15 cellular contexts compared by ENCODE assay signal in genomic region chr20:1215386-1216170, GRCh38. TPM values are rescaled to one million over a fixed set of nuclear protein-coding genes. Genes with fewer than 3 reads are reported as not detected.
DNase-seq lines count a peak whose midpoint lies in the region; FAIRE-seq and TF ChIP-seq lines count a peak whose summit lies in the region.
"Had no signal": no experiment of that assay in that cellular context is flagged by ENCODE, and none has a peak within 500 bp of the region (broad histone marks: within the 10 kb centered on the region; RNA-seq: fewer than 3 reads in every experiment).

No MANE protein-coding gene starts in this region.

- no peaks in the 10 kb centered on the region for H3K36me3 Mint-ChIP-seq in T-helper 1 cell treated with Interleukin-12 subunit alpha and Interleukin-12 subunit beta and Interleukin-4 antibody, amounts not matched to agents 30 μg/mL and 1 μg/mL, for 36 hours (ENCODE audit: low read depth)
- H3K36me3 Mint-ChIP-seq: natural killer cell treated with Interleukin-12 subunit alpha and Interleukin-12 subunit beta and Interleukin-15 and Interleukin-18, amount 100 ng/mL, for 72 hours had no signal

- H3K27me3 Mint-ChIP-seq in T-helper 1 cell treated with Interleukin-12 subunit alpha and Interleukin-12 subunit beta and Interleukin-4 antibody, amounts not matched to agents 30 μg/mL and 1 μg/mL, for 36 hours (ENCODE audit: low read depth): peaks cover 42% of the 10 kb centered on the region

- TF ChIP-seq EP300 in sigmoid colon (IDR thresholded peaks at IDR 0.05): no peak

- H3K4me3 Mint-ChIP-seq in T-helper 1 cell treated with Interleukin-12 subunit alpha and Interleukin-12 subunit beta and Interleukin-4 antibody, amounts not matched to agents 30 μg/mL and 1 μg/mL, for 36 hours: peak overlapping the region; percentile 55
- H3K4me3 Mint-ChIP-seq: natural killer cell treated with Interleukin-12 subunit alpha and Interleukin-12 subunit beta and Interleukin-15 and Interleukin-18, amount 100 ng/mL, for 72 hours had no signal

- peaks cover 0 to 8% (median 7%) of the 10 kb centered on the region in 4 donors for H3K4me1 ChIP-seq in sigmoid colon

- no peaks in the 10 kb centered on the region for H3K9me3 Mint-ChIP-seq in T-helper 1 cell treated with Interleukin-12 subunit alpha and Interleukin-12 subunit beta and Interleukin-4 antibody, amounts not matched to agents 30 μg/mL and 1 μg/mL, for 36 hours
- H3K9me3 Mint-ChIP-seq: natural killer cell treated with Interleukin-12 subunit alpha and Interleukin-12 subunit beta and Interleukin-15 and Interleukin-18, amount 100 ng/mL, for 72 hours had no signal

- H3K27me3 ChIP-seq in sigmoid colon: peaks cover 0 to 12% (median 5%) of the 10 kb centered on the region in 3 donors

- 58 to 62% methylated on average over 11 of the region's 11 CpGs for WGBS in sigmoid colon, 2 donors

- H3K4me1 Mint-ChIP-seq in T-helper 1 cell treated with Interleukin-12 subunit alpha and Interleukin-12 subunit beta and Interleukin-4 antibody, amounts not matched to agents 30 μg/mL and 1 μg/mL, for 36 hours (ENCODE audit: low read depth): peaks cover 22% of the 10 kb centered on the region

- TF ChIP-seq POLR2A in GM12891 (IDR thresholded peaks at IDR 0.05; ENCODE audit: low read depth, low read length) (no peak), sigmoid colon (IDR thresholded peaks at IDR 0.05) (no peak)

- intact Hi-C loops in posterior vena cava (cut with DNase I): no loop called here
- intact Hi-C loops in sigmoid colon (cut with DNase I): loop anchor here (10.0 kb wide), 1 partner anchor 261 kb away; no protein-coding TSS in a partner anchor

- no peaks in the 10 kb centered on the region for H3K36me3 ChIP-seq in sigmoid colon

- H3K4me3 ChIP-seq in sigmoid colon: no peak overlapping the region

- FAIRE-seq in GM12891 (lab: Jason Lieb, UNC): peak; percentile 23
- FAIRE-seq: astrocyte had no signal

- H3K27ac ChIP-seq in sigmoid colon: no peak overlapping the region

- no peaks in the 10 kb centered on the region for H3K9me3 ChIP-seq in sigmoid colon

- H3K27ac Mint-ChIP-seq in T-helper 1 cell treated with Interleukin-12 subunit alpha and Interleukin-12 subunit beta and Interleukin-4 antibody, amounts not matched to agents 30 μg/mL and 1 μg/mL, for 36 hours: peak overlapping the region; percentile 85
- H3K27ac Mint-ChIP-seq: natural killer cell treated with Interleukin-12 subunit alpha and Interleukin-12 subunit beta and Interleukin-15 and Interleukin-18, amount 100 ng/mL, for 72 hours had no signal

- TF ChIP-seq CTCF in sigmoid colon (IDR thresholded peaks at IDR 0.05): no peak

- no peak for DNase-seq in GM12891 (ENCODE audit: insufficient read length, low spot score)
- peak; percentile 70 for DNase-seq in activated naive CD4-positive, alpha-beta T cell treated with anti-CD3 and anti-CD28 coated beads, Interleukin-2, amount 50 U/mL, for 16 hours
- DNase-seq in stimulated activated CD4-positive, alpha-beta T cell treated with anti-CD3 and anti-CD28 coated beads, Interleukin-4, amount 100 ng/mL, for 1 hour: peak; percentile 59
- DNase-seq in posterior vena cava (ENCODE audit: low spot score): no peak
- DNase-seq in sigmoid colon: no peak
- DNase-seq in hypothalamus (lab: John Stamatoyannopoulos, UW): no peak
- no peak for DNase-seq in mesenteric fat pad (ENCODE audit: low spot score)
- DNase-seq: effector memory CD4-positive, alpha-beta T cell; left colon; NCI-H1092; NCI-H524 had no signal

TF ChIP-seq in GM12891, 5 proteins besides CTCF, POLR2A, EP300 and RAD21:
- TF ChIP-seq POLR2AphosphoS5 (IDR thresholded peaks at IDR 0.05; ENCODE audit: low read depth, low read length) (no peak), POU2F2 (IDR thresholded peaks at IDR 0.05; ENCODE audit: low read depth, low read length) (no peak), PAX5 (IDR thresholded peaks at IDR 0.05; ENCODE audit: insufficient read depth, low read length, severe bottlenecking) (no peak), TAF1 (IDR thresholded peaks at IDR 0.05; ENCODE audit: low read depth, low read length) (no peak), SPI1 (IDR thresholded peaks at IDR 0.05; ENCODE audit: low read depth, low read length) (no peak)
TF ChIP-seq in GM12891: peak in this region for 0.

RNA-seq across cellular contexts. Expression of gene RAD21L1, which starts 10.3 kb away (rescaled TPM):
- polyA plus RNA-seq in GM12891 (2012; ENCODE audit: low read depth, missing spikeins): not detected
- total RNA-seq in posterior vena cava (not detected), sigmoid colon (not detected), mesenteric fat pad (not detected)
- polyA plus RNA-seq in sigmoid colon: not detected
- total RNA-seq: astrocyte; left colon; natural killer cell treated with Interleukin-12 subunit alpha and Interleukin-12 subunit beta and Interleukin-15 and Interleukin-18, amount 100 ng/mL, for 72 hours; skeletal muscle tissue had no signal

RNA-seq across cellular contexts. Expression of gene C20orf202, which starts 12.3 kb away (rescaled TPM):
- not detected for polyA plus RNA-seq in GM12891 (2012; ENCODE audit: low read depth, missing spikeins)
- total RNA-seq in posterior vena cava (under 1 TPM in 1 of 2 donors, not detected in 1; 0.29 TPM), sigmoid colon (not detected), mesenteric fat pad (0.32 TPM)
- under 1 TPM in 1 of 3 donors, not detected in 2; 0.13 TPM for polyA plus RNA-seq in sigmoid colon
- total RNA-seq: astrocyte had no signal

RNA-seq across cellular contexts. Expression of gene TMEM74B, which starts 30.8 kb away (rescaled TPM):
- polyA plus RNA-seq in GM12891 (2012; ENCODE audit: low read depth, missing spikeins): 0.13 TPM
- under 1 TPM; 0.71 to 0.74 TPM for total RNA-seq in posterior vena cava
- under 1 TPM in 1 of 4 donors, not detected in 3; 0.33 TPM for total RNA-seq in sigmoid colon
- 1 to 10 TPM in 1 of 3 donors, not detected in 2; 2.9 TPM for polyA plus RNA-seq in sigmoid colon
- 0.42 TPM for total RNA-seq in mesenteric fat pad
- total RNA-seq: natural killer cell treated with Interleukin-12 subunit alpha and Interleukin-12 subunit beta and Interleukin-15 and Interleukin-18, amount 100 ng/mL, for 72 hours had no signal

RNA-seq across cellular contexts. Expression of gene SNPH, which starts 50.5 kb away (rescaled TPM):
- polyA plus RNA-seq in GM12891 (2012; ENCODE audit: low read depth, missing spikeins): 0.65 TPM
- total RNA-seq in posterior vena cava (10 to 100 TPM in 1 of 2 donors, 1 to 10 TPM in 1; 8.9 to 11.9 TPM), sigmoid colon (10 to 100 TPM in 1 of 4 donors, 1 to 10 TPM in 3; 6.4 to 21.0 (median 8.9) TPM), mesenteric fat pad (4.9 TPM)
- 1 to 10 TPM in 1 of 3 donors, under 1 TPM in 2; under 0.01 to 4.4 (median 0.23) TPM for polyA plus RNA-seq in sigmoid colon

Comparison
In these comparisons a context has a peak if more than half of its experiments do, and no peak if none do; other contexts are left out.
1. DNase-seq: peak in activated naive CD4-positive, alpha-beta T cell treated with anti-CD3 and anti-CD28 coated beads, Interleukin-2, amount 50 U/mL, for 16 hours (single experiment) and stimulated activated CD4-positive, alpha-beta T cell treated with anti-CD3 and anti-CD28 coated beads, Interleukin-4, amount 100 ng/mL, for 1 hour (single experiment); none in GM12891 (single experiment), posterior vena cava (single experiment), sigmoid colon (single experiment), hypothalamus (0 of 51) and mesenteric fat pad (single experiment).